ENCODE assay signal across 22 cellular contexts in the genomic region with DNA sequence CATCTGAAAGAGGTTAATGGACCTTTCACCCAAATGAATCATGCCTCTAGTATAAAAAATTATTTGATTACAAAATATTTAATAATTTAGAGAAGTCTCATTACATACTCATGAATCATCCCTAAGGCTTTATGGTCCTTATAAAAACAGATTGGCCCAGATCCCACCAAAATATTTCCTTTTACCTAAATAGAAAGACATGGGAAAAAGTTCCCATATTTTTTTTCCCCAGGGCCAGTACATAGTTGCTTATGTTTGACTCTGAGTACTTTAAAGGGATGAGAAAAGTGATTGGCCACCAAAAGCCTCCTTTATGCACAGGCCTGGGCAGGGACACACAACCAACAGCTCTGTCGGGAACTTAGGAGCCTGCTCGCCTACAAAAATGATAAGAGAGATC. TPM values are rescaled to one million over a fixed set of nuclear protein-coding genes. Genes with fewer than 3 reads are reported as not detected.
A peak's percentile ranks its signal among the peaks of the same experiment; 100 is the strongest.
DNase-seq lines count a peak whose midpoint lies in the region; TF ChIP-seq lines count a peak whose summit lies in the region.
"Had no signal": no experiment of that assay in that cellular context is flagged by ENCODE, and none has a peak within 500 bp of the region (broad histone marks: within the 10 kb centered on the region; RNA-seq: fewer than 3 reads in every experiment).

No MANE protein-coding gene starts in this region.

- CTCF ChIA-PET in AG04449 (lab: Yijun Ruan, JAX) (interaction anchor here (0.7 to 2.2 kb wide), 2 partner anchors 8 to 9 kb away, joined by 3 to 7 read pairs; no protein-coding TSS in a partner anchor), OCI-LY7 (lab: Charles Lee; ENCODE audit: unreplicated experiment) (no interaction called here)

- BruUV-seq in OCI-LY7 (replicated peaks; lab: Mats Ljungman, UMichigan) = no TSS peak

- WGBS in endodermal cell (ENCODE audit: insufficient coverage in 1 of 2, insufficient read length in 1 of 2), 2 experiments = 40 to 100% methylated on average over 2 of the region's 2 CpGs
- WGBS in suprapubic skin = 79% methylated on average over 2 of the region's 2 CpGs

- TF ChIP-seq CTCF in AG04449 (IDR thresholded peaks at IDR 0.05; ENCODE audit: insufficient read depth, low read length, missing control alignments) (no peak), LNCaP clone FGC (IDR thresholded peaks at IDR 0.05; ENCODE audit: control insufficient read depth, extremely low read depth, insufficient read depth) (no peak), endodermal cell (conservative IDR thresholded peaks at IDR 0.05) (no peak), neural progenitor cell (IDR thresholded peaks at IDR 0.05) (no peak), OCI-LY7 (conservative IDR thresholded peaks at IDR 0.05; ENCODE audit: low read length) (no peak), suprapubic skin (IDR thresholded peaks at IDR 0.05) (no peak)

- H3K9me3 ChIP-seq in endodermal cell (ENCODE audit: control insufficient read depth, low read length) (no peaks in the 10 kb centered on the region), neural progenitor cell (ENCODE audit: low read depth) (no peaks in the 10 kb centered on the region), OCI-LY7 (ENCODE audit: low read length) (no peaks in the 10 kb centered on the region), suprapubic skin (no peaks in the 10 kb centered on the region)
- H3K9me3 ChIP-seq: HAP-1 had no signal

- no peaks in the 10 kb centered on the region for H3K79me2 ChIP-seq in neural progenitor cell (ENCODE audit: low read depth)
- no peaks in the 10 kb centered on the region for H3K79me2 ChIP-seq in OCI-LY7 (ENCODE audit: insufficient read depth, low read depth, low read length)

- no peaks in the 10 kb centered on the region for H3K9me3 Mint-ChIP-seq in endodermal cell
- H3K9me3 Mint-ChIP-seq in neural progenitor cell = no peaks in the 10 kb centered on the region
- H3K9me3 Mint-ChIP-seq: activated B cell treated with CpG ODN at 0.5 μM for 24 hours had no signal

- H3K27ac Mint-ChIP-seq in endodermal cell (peak overlapping the region; percentile 40), neural progenitor cell (no peak overlapping the region)
- H3K27ac Mint-ChIP-seq: activated B cell treated with CpG ODN at 0.5 μM for 24 hours; activated naive CD8-positive, alpha-beta T cell; progenitor cell of endocrine pancreas had no signal

- no peaks in the 10 kb centered on the region for H3F3A ChIP-seq in neural progenitor cell (ENCODE audit: low read depth)

- H3K27me3 Mint-ChIP-seq in endodermal cell (ENCODE audit: insufficient read depth) (peaks cover 15% of the 10 kb centered on the region), neural progenitor cell (ENCODE audit: insufficient read depth, low read depth) (no peaks in the 10 kb centered on the region)

- DNase-seq in AG04449 (ENCODE audit: low read depth, low spot score) (peak; percentile 19), LNCaP clone FGC (ENCODE audit: low read depth) (peak; percentile 69), endodermal cell (no peak), neural progenitor cell (ENCODE audit: low spot score) (no peak), RPMI8226 (no peak), OCI-LY7 (ENCODE audit: low spot score) (no peak), CD1c-positive myeloid dendritic cell (ENCODE audit: extremely low spot score) (no peak), suprapubic skin (ENCODE audit: low spot score in 2 of 2) (no peak)
- DNase-seq: activated B cell treated with CpG ODN at 0.5 μM for 24 hours; activated CD4-positive, alpha-beta T cell treated with anti-CD3 and anti-CD28 coated beads, Interleukin-2, amount 50 U/mL, for 4 hours; activated CD8-positive, alpha-beta memory T cell treated with anti-CD3 and anti-CD28 coated beads, Interleukin-2, amount 50 U/mL, for 48 hours; effector CD4-positive, alpha-beta T cell; NCI-H1048; NCI-H187 treated with DMSO at 0.1 percent for 48 hours; NCI-H226; T1000 had no signal

- intact Hi-C loops in OCI-LY7 (cut with micrococcal nuclease; ENCODE audit: unreplicated experiment) = no loop called here

- H3K36me3 ChIP-seq in endodermal cell (ENCODE audit: control insufficient read depth, insufficient read depth, low read length) (no peaks in the 10 kb centered on the region), neural progenitor cell (no peaks in the 10 kb centered on the region), OCI-LY7 (ENCODE audit: insufficient read depth, low read length) (no peaks in the 10 kb centered on the region), suprapubic skin (no peaks in the 10 kb centered on the region)
- H3K36me3 ChIP-seq: HAP-1 had no signal

- peak overlapping the region; percentile 78 for H2AFZ ChIP-seq in neural progenitor cell (replicated peaks)
- H2AFZ ChIP-seq in OCI-LY7 (ENCODE audit: low read length) = no peak overlapping the region

- H3K4me2 ChIP-seq in neural progenitor cell (no peak overlapping the region), OCI-LY7 (ENCODE audit: low read length) (no peak overlapping the region)

- peaks cover 7% of the 10 kb centered on the region for H3K4me1 ChIP-seq in endodermal cell (ENCODE audit: control insufficient read depth, insufficient read depth, low read length)
- H3K4me1 ChIP-seq in neural progenitor cell = no peaks in the 10 kb centered on the region
- no peaks in the 10 kb centered on the region for H3K4me1 ChIP-seq in OCI-LY7 (ENCODE audit: insufficient read depth, low read length, poor library complexity, severe bottlenecking)
- H3K4me1 ChIP-seq in suprapubic skin = no peaks in the 10 kb centered on the region
- H3K4me1 ChIP-seq: HAP-1 had no signal

- no peaks in the 10 kb centered on the region for H3K36me3 Mint-ChIP-seq in endodermal cell (ENCODE audit: low read depth)
- H3K36me3 Mint-ChIP-seq in neural progenitor cell = no peaks in the 10 kb centered on the region
- H3K36me3 Mint-ChIP-seq: activated naive CD8-positive, alpha-beta T cell had no signal

- no peak overlapping the region for H3K4me3 ChIP-seq in AG04449 (ENCODE audit: low read depth, low read length)
- no peak overlapping the region for H3K4me3 ChIP-seq in LNCaP clone FGC (ENCODE audit: low read depth, low read length)
- no peak overlapping the region for H3K4me3 ChIP-seq in endodermal cell (ENCODE audit: low read length)
- no peak overlapping the region for H3K4me3 ChIP-seq in neural progenitor cell
- no peak overlapping the region for H3K4me3 ChIP-seq in OCI-LY7 (ENCODE audit: low read depth, low read length, poor library complexity, severe bottlenecking)
- H3K4me3 ChIP-seq in suprapubic skin = no peak overlapping the region
- H3K4me3 ChIP-seq: HAP-1 had no signal

- TF ChIP-seq EP300 in suprapubic skin (IDR thresholded peaks at IDR 0.05) = no peak

- H3K4me1 Mint-ChIP-seq in endodermal cell = peaks cover 15% of the 10 kb centered on the region
- no peaks in the 10 kb centered on the region for H3K4me1 Mint-ChIP-seq in neural progenitor cell
- H3K4me1 Mint-ChIP-seq: activated B cell treated with CpG ODN at 0.5 μM for 24 hours had no signal

- H3K27me3 ChIP-seq in endodermal cell (ENCODE audit: control insufficient read depth, insufficient read depth, low read length, poor library complexity, severe bottlenecking) (peaks cover 53% of the 10 kb centered on the region), neural progenitor cell (no peaks in the 10 kb centered on the region), suprapubic skin (peaks cover 3% of the 10 kb centered on the region)

- POLR2A ChIA-PET in AG04449 (lab: Yijun Ruan, JAX) (no interaction called here), OCI-LY7 (lab: Charles Lee) (interaction anchor here (1.3 kb wide), 1 partner anchor 15 kb away, joined by 4 read pairs; no protein-coding TSS in a partner anchor)

- no peak overlapping the region for H3K27ac ChIP-seq in endodermal cell (ENCODE audit: low read depth, low read length)
- H3K27ac ChIP-seq in neural progenitor cell = no peak overlapping the region
- H3K27ac ChIP-seq in OCI-LY7 (ENCODE audit: low read depth, low read length, poor library complexity, severe bottlenecking) = no peak overlapping the region
- no peak overlapping the region for H3K27ac ChIP-seq in suprapubic skin

- TF ChIP-seq POLR2A in suprapubic skin (IDR thresholded peaks at IDR 0.05) = no peak

- H3K9ac ChIP-seq in endodermal cell (ENCODE audit: extremely low read depth, low read length, poor library complexity, severe bottlenecking) = no peak overlapping the region
- H3K9ac ChIP-seq in neural progenitor cell = no peak overlapping the region

- H4K20me1 ChIP-seq in neural progenitor cell (ENCODE audit: low read depth) = no peaks in the 10 kb centered on the region
- no peaks in the 10 kb centered on the region for H4K20me1 ChIP-seq in OCI-LY7 (ENCODE audit: insufficient read depth, low read length)

- H3K9me2 ChIP-seq in OCI-LY7 (ENCODE audit: insufficient read depth, low read length) = no peaks in the 10 kb centered on the region

- H3K4me3 Mint-ChIP-seq in endodermal cell (no peak overlapping the region), neural progenitor cell (no peak overlapping the region)
- H3K4me3 Mint-ChIP-seq: activated B cell treated with CpG ODN at 0.5 μM for 24 hours; activated naive CD8-positive, alpha-beta T cell had no signal

RNA-seq across cellular contexts. Expression of gene KCNAB1, which starts 22.3 kb away (rescaled TPM):
- under 1 TPM; 0.49 to 0.81 TPM for total RNA-seq in endodermal cell
- 0.36 TPM for polyA plus RNA-seq in endodermal cell (2013, experiment 1 of 2)
- 0.50 TPM for polyA plus RNA-seq in endodermal cell (2013, experiment 2 of 2)
- 0.15 and 0.24 TPM in 2 replicates for total RNA-seq in neural progenitor cell (ENCODE audit: low replicate concordance)
- total RNA-seq in OCI-LY7 (2014; rRNA removed; shearing (Covaris generic)) = 0.13 TPM in 1 of 2 replicates, not detected in the other
- total RNA-seq in OCI-LY7 (2022) = not detected in 2 replicates
- 1 to 10 TPM in 1 of 4 donors, under 1 TPM in 3; 0.38 to 1.5 (median 0.49) TPM for total RNA-seq in suprapubic skin
- total RNA-seq: A673, activated B cell treated with CpG ODN at 0.5 μM for 24 hours, kidney epithelial cell had no signal
- polyA plus RNA-seq: BJ had no signal

Comparison
In these comparisons a context has a peak if more than half of its experiments do, and no peak if none do; other contexts are left out.
1. DNase-seq: peak in AG04449 (single experiment) and LNCaP clone FGC (single experiment); none in endodermal cell (single experiment), neural progenitor cell (single experiment), RPMI8226 (single experiment), OCI-LY7 (single experiment), CD1c-positive myeloid dendritic cell (single experiment) and suprapubic skin (0 of 2).